8 cellular contexts compared by ENCODE assay signal in the genomic region with DNA sequence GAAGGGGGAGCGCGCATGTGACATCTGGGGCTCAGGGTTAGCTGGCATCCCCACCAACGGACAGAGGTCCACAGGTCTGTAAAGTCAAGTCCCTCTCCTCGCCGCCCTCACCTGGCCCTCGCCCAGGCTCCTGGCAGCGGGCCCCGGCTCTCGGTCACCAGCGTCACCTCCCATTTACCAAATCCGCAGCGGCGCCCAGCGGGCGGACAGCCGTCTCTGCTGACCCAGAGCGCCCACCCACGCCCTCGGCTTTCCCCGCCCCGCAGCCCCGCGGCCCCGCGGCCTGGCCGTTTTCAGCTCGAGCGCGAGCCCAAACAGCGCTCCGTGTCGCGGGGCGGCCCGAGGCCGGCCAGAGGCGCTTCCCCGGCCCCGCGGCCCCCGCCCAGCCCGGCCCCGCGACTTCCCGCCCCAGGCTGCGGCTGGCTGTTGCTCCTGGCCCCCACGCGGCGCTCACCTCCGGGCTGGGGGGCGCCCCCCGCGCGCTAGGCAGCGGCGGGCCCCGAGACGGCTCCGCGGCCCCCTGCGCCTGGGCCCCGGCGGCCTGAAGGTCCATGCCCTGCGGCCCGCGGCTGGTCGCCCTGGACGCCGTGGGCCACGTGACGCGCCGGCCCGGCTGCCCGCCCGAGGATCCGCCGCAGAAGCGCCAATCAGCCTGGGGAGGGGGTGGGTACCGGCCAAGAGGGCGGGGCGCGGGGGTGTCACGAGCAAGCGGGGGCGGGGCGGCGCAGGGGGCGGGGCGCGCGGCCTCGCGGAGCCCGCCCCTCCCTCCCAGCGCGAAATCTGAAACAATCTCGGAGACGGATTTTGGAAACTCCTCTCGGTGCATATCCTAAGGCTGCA.
DNase-seq lines count a peak whose midpoint lies in the region; ATAC-seq and TF ChIP-seq lines count a peak whose summit lies in the region.

A gene with protein sequence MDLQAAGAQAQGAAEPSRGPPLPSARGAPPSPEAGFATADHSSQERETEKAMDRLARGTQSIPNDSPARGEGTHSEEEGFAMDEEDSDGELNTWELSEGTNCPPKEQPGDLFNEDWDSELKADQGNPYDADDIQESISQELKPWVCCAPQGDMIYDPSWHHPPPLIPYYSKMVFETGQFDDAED (minus strand): TSS at position 598 of the 840 bp plus-strand sequence. CDS start 45 bp downstream, at position 553.

- H3K9ac ChIP-seq in Loucy (ENCODE audit: low read depth, low read length, poor library complexity, severe bottlenecking): peak within 1 kb of the TSS; percentile 65

- no peak for TF ChIP-seq CTCF in Loucy (conservative IDR thresholded peaks at IDR 0.05; ENCODE audit: low read length)

- H3K4me1 Mint-ChIP-seq in activated naive CD4-positive, alpha-beta T cell treated with anti-CD3 and anti-CD28 coated beads, Interleukin-2, amount 10 ng/mL, durations not matched to agents 7 days and 5 days: peaks cover 19% of the 10 kb centered on the region

- H3K9me3 ChIP-seq in Loucy (ENCODE audit: insufficient read depth, low read depth, low read length): no peaks in the 10 kb centered on the region

- peaks cover 12% of the 10 kb centered on the region for H3K36me3 Mint-ChIP-seq in activated naive CD4-positive, alpha-beta T cell treated with anti-CD3 and anti-CD28 coated beads, Interleukin-2, amount 10 ng/mL, durations not matched to agents 7 days and 5 days

- H3K27ac ChIP-seq in substantia nigra (ENCODE audit: low read depth, low read length, poor library complexity, severe bottlenecking): peak within 1 kb of the TSS; percentile 71

- no peaks in the 10 kb centered on the region for H3F3A ChIP-seq in Loucy (ENCODE audit: low read depth)

- CTCF ChIA-PET in activated naive CD4-positive, alpha-beta T cell treated with anti-CD3 and anti-CD28 coated beads, Interleukin-2, amount 10 ng/mL, durations not matched to agents 7 days and 5 days (lab: Charles Lee): no interaction called here

- peak within 1 kb of the TSS; percentile 80 for H3K4me3 Mint-ChIP-seq in activated naive CD4-positive, alpha-beta T cell treated with anti-CD3 and anti-CD28 coated beads, Interleukin-2, amount 10 ng/mL, durations not matched to agents 7 days and 5 days

- H3K4me3 ChIP-seq in Loucy (ENCODE audit: low read length, poor library complexity, severe bottlenecking): peak within 1 kb of the TSS; percentile 76

- H3K27me3 Mint-ChIP-seq in activated naive CD4-positive, alpha-beta T cell treated with anti-CD3 and anti-CD28 coated beads, Interleukin-2, amount 10 ng/mL, durations not matched to agents 7 days and 5 days: peaks cover 5% of the 10 kb centered on the region

- H3K9me3 Mint-ChIP-seq in activated naive CD4-positive, alpha-beta T cell treated with anti-CD3 and anti-CD28 coated beads, Interleukin-2, amount 10 ng/mL, durations not matched to agents 7 days and 5 days: no peaks in the 10 kb centered on the region

- peaks cover 13% of the 10 kb centered on the region for H3K4me1 ChIP-seq in Loucy (ENCODE audit: insufficient read depth, low read length, poor library complexity, severe bottlenecking)

- H3K79me2 ChIP-seq in Loucy (ENCODE audit: insufficient read depth, low read length): peaks cover 26% of the 10 kb centered on the region; the same call in 1 of the 2 replicates

- H2AFZ ChIP-seq in Loucy (ENCODE audit: low read length): peak within 1 kb of the TSS; percentile 85; the same call in 1 of the 2 replicates

- H3K27ac Mint-ChIP-seq in activated naive CD4-positive, alpha-beta T cell treated with anti-CD3 and anti-CD28 coated beads, Interleukin-2, amount 10 ng/mL, durations not matched to agents 7 days and 5 days: peak within 1 kb of the TSS; percentile 72

- ATAC-seq in GM21515 (IDR thresholded peaks at IDR 0.05; ENCODE audit: unreplicated experiment) (peak; percentile 62), SK-N-SH treated with all-trans-retinoic acid at 6 μM for 48 hours (peak; percentile 76)

- H3K9me2 ChIP-seq in Loucy (replicated peaks; ENCODE audit: low read depth, low read length): no peaks in the 10 kb centered on the region

- H3K4me2 ChIP-seq in Loucy (ENCODE audit: low read depth, low read length, poor library complexity, severe bottlenecking): peak within 1 kb of the TSS; percentile 100

- H3K36me3 ChIP-seq in Loucy (ENCODE audit: insufficient read depth, low read length): peaks cover 17% of the 10 kb centered on the region

- peak; percentile 74 for DNase-seq in CMK (ENCODE audit: low read depth)
- peak; percentile 88 for DNase-seq in activated naive CD4-positive, alpha-beta T cell treated with anti-CD3 and anti-CD28 coated beads, Interleukin-2, amount 10 ng/mL, durations not matched to agents 7 days and 5 days
- peak; percentile 93 for DNase-seq in germinal center (ENCODE audit: low spot score)
- DNase-seq in nucleus accumbens (lab: John Stamatoyannopoulos, UW): peak in 55 of 56 donors; percentile 22 to 93 (median 82)
- peak; percentile 45 to 95 (median 83) for DNase-seq in substantia nigra (lab: John Stamatoyannopoulos, UW)

- no peaks in the 10 kb centered on the region for H3K27me3 ChIP-seq in Loucy (ENCODE audit: insufficient read depth, low read length, poor library complexity, severe bottlenecking)

- peaks cover 8% of the 10 kb centered on the region for H4K20me1 ChIP-seq in Loucy (ENCODE audit: insufficient read depth, low read length, poor library complexity, severe bottlenecking)

TF ChIP-seq in SK-N-SH treated with all-trans-retinoic acid at 6 μM for 48 hours, 23 proteins besides CTCF, POLR2A, EP300 and RAD21:
- no peak for TF ChIP-seq SNAI2 (CRISPR knock-in tag; IDR thresholded peaks at IDR 0.05)

Comparison
In these comparisons a context has a peak if more than half of its experiments do, and no peak if none do; other contexts are left out.
1. Peak in every context shown above with its lines: DNase-seq, ATAC-seq, H3K4me3 ChIP-seq and H3K27ac ChIP-seq.